Comparison of ENCODE assay signal across 1 cellular context in genomic region chr14:24058260-24058950, GRCh38.
A peak's percentile ranks its signal among the peaks of the same experiment; 100 is the strongest.
TF ChIP-seq lines count a peak whose summit lies in the region.

No MANE protein-coding gene starts in this region.

TF ChIP-seq in HepG2, 621 proteins besides CTCF, POLR2A, EP300 and RAD21 (continued from another document and continues in another):
- TF ChIP-seq REST (IDR thresholded peaks at IDR 0.05; ENCODE audit: borderline replicate concordance in 1 of 2, low read depth in 1 of 2, low read length in 2 of 2) (no peak), ZFP90 (CRISPR knock-in tag; IDR thresholded peaks at IDR 0.05; ENCODE audit: borderline replicate concordance) (no peak; the same call in 1 of the 2 replicates), MAZ (IDR thresholded peaks at IDR 0.05; ENCODE audit: borderline replicate concordance, low read depth, low read length) (no peak; the same call in 1 of the 2 replicates), MAZ (CRISPR knock-in tag; IDR thresholded peaks at IDR 0.05; ENCODE audit: low read depth) (peak; percentile 41; the same call in 1 of the 2 replicates), KLF9 (CRISPR knock-in tag; IDR thresholded peaks at IDR 0.05; ENCODE audit: low read depth) (no peak), KDM5B (CRISPR knock-in tag; IDR thresholded peaks at IDR 0.05; ENCODE audit: borderline replicate concordance) (no peak), HES4 (CRISPR knock-in tag; IDR thresholded peaks at IDR 0.05; ENCODE audit: borderline replicate concordance) (peak; percentile 76; the same call in 1 of the 2 replicates), ZNF260 (CRISPR knock-in tag; IDR thresholded peaks at IDR 0.05; ENCODE audit: borderline replicate concordance, low read depth) (no peak), NR2F2 (IDR thresholded peaks at IDR 0.05; ENCODE audit: borderline replicate concordance, low read depth) (no peak), CBFB (CRISPR knock-in tag; IDR thresholded peaks at IDR 0.05) (peak; percentile 22; the same call in 1 of the 2 replicates), ARID4A (CRISPR knock-in tag; IDR thresholded peaks at IDR 0.05; ENCODE audit: borderline replicate concordance) (peak; percentile 60; the same call in 1 of the 2 replicates), NONO (IDR thresholded peaks at IDR 0.05) (no peak), NONO (CRISPR knock-in tag; conservative IDR thresholded peaks at IDR 0.05) (no peak), BCLAF1 (IDR thresholded peaks at IDR 0.05) (no peak), YY1 (IDR thresholded peaks at IDR 0.05; ENCODE audit: insufficient read depth, insufficient replicate concordance, low read depth, low read length) (peak; percentile 30), POLR2AphosphoS5 (IDR thresholded peaks at IDR 0.05; ENCODE audit: low read depth, low read length) (no peak), DZIP1 (CRISPR knock-in tag; IDR thresholded peaks at IDR 0.05) (no peak), ZFP36L2 (CRISPR knock-in tag; IDR thresholded peaks at IDR 0.05) (no peak), NCOA1 (CRISPR knock-in tag; IDR thresholded peaks at IDR 0.05) (no peak), KLF13 (CRISPR knock-in tag; IDR thresholded peaks at IDR 0.05) (no peak), HDAC1 (CRISPR knock-in tag; IDR thresholded peaks at IDR 0.05) (no peak), ZNF766 (CRISPR knock-in tag; IDR thresholded peaks at IDR 0.05; ENCODE audit: borderline replicate concordance) (peak; percentile 37; the same call in 1 of the 2 replicates), ZC3H13 (CRISPR knock-in tag; IDR thresholded peaks at IDR 0.05) (no peak), KIAA2018 (CRISPR knock-in tag; IDR thresholded peaks at IDR 0.05; ENCODE audit: borderline replicate concordance) (no peak), MIER3 (CRISPR knock-in tag; IDR thresholded peaks at IDR 0.05; ENCODE audit: borderline replicate concordance) (peak; percentile 17; the same call in 1 of the 2 replicates), ZNF530 (CRISPR knock-in tag; IDR thresholded peaks at IDR 0.05; ENCODE audit: low read depth) (no peak), NFKBIZ (CRISPR knock-in tag; IDR thresholded peaks at IDR 0.05) (no peak; the same call in 1 of the 2 replicates), ZNF740 (CRISPR knock-in tag; IDR thresholded peaks at IDR 0.05) (no peak), ZNF770 (CRISPR knock-in tag; IDR thresholded peaks at IDR 0.05) (peak; percentile 82; the same call in 1 of the 2 replicates), ZNF589 (CRISPR knock-in tag; conservative IDR thresholded peaks at IDR 0.05) (no peak), ZFP1 (CRISPR knock-in tag; IDR thresholded peaks at IDR 0.05) (0 out of 2 replicates have a peak, but pooled peaks have one; percentile 44), STAT5B (CRISPR knock-in tag; IDR thresholded peaks at IDR 0.05) (0 out of 2 replicates have a peak, but pooled peaks have one; percentile 93)
